ENCODE assay signal across 11 cellular contexts in genomic region chr5:150036513-150036912, GRCh38. TPM values are rescaled to one million over a fixed set of nuclear protein-coding genes. Genes with fewer than 3 reads are reported as not detected.
DNase-seq lines count a peak whose midpoint lies in the region; ATAC-seq and TF ChIP-seq lines count a peak whose summit lies in the region.
"Had no signal": no experiment of that assay in that cellular context is flagged by ENCODE, and none has a peak within 500 bp of the region (broad histone marks: within the 10 kb centered on the region; RNA-seq: fewer than 3 reads in every experiment).

No MANE protein-coding gene starts in this region.

- H3K36me3 ChIP-seq in upper lobe of right lung: peaks cover 100% of the 10 kb centered on the region
- H3K36me3 ChIP-seq: ovary had no signal

- no peaks in the 10 kb centered on the region for H3K9me3 Mint-ChIP-seq in HFFc6

- peaks cover 67% of the 10 kb centered on the region for H3K36me3 Mint-ChIP-seq in HFFc6 (ENCODE audit: low read depth)

- no peak overlapping the region for H3K27ac ChIP-seq in right cardiac atrium (ENCODE audit: low read length)
- H3K27ac ChIP-seq in upper lobe of right lung: no peak overlapping the region
- H3K27ac ChIP-seq: colonic mucosa, ovary had no signal

- DNase-seq in HFFc6: peak; percentile 99
- peak; percentile 92 for DNase-seq in astrocyte of the cerebellum (ENCODE audit: low read depth)
- DNase-seq in right cardiac atrium: peak; percentile 64 to 69 (median 69)
- no peak for DNase-seq in upper lobe of right lung
- no peak for DNase-seq in NCI-H187 (lab: John Stamatoyannopoulos, UW)
- no peak for DNase-seq in NCI-H524 (lab: John Stamatoyannopoulos, UW)
- DNase-seq: colonic mucosa, NCI-H69, ovary had no signal

- H3K4me1 ChIP-seq in right cardiac atrium (ENCODE audit: control insufficient read depth, insufficient read depth, low read length) (no peaks in the 10 kb centered on the region), upper lobe of right lung (no peaks in the 10 kb centered on the region)
- H3K4me1 ChIP-seq: colonic mucosa had no signal

- ATAC-seq in right cardiac atrium (peak; percentile 87 to 88), upper lobe of right lung (peak; percentile 24), GM21526 (IDR thresholded peaks at IDR 0.05; ENCODE audit: low FRiP score, unreplicated experiment) (no peak)

- H3K9me3 ChIP-seq in right cardiac atrium (ENCODE audit: control insufficient read depth, low read length) (no peaks in the 10 kb centered on the region), upper lobe of right lung (no peaks in the 10 kb centered on the region)
- H3K9me3 ChIP-seq: colonic mucosa, ovary had no signal

- no peak for TF ChIP-seq CTCF in HFFc6 (IDR thresholded peaks at IDR 0.05)
- no peak for TF ChIP-seq CTCF in astrocyte of the cerebellum (IDR thresholded peaks at IDR 0.05; ENCODE audit: low read depth, low read length, missing control alignments)
- TF ChIP-seq CTCF in upper lobe of right lung (IDR thresholded peaks at IDR 0.05): no peak

- H3K27ac Mint-ChIP-seq in HFFc6: peak overlapping the region; percentile 91

- WGBS in right cardiac atrium: 43% methylated on average over 9 of the region's 9 CpGs

- peaks cover 2% of the 10 kb centered on the region; the same call in 1 of the 2 replicates for H3K27me3 Mint-ChIP-seq in HFFc6 (ENCODE audit: insufficient read depth)

- H3K4me1 Mint-ChIP-seq in HFFc6 (ENCODE audit: low read depth): peaks cover 67% of the 10 kb centered on the region

- intact Hi-C loops in right cardiac atrium (cut with DNase I) (loop anchor here in 1 of 4 donors (10.0 kb wide), 1 partner anchor 188 kb away; no protein-coding TSS in a partner anchor), upper lobe of right lung (cut with DNase I) (no loop called here)

- no peaks in the 10 kb centered on the region for H3K27me3 ChIP-seq in right cardiac atrium (ENCODE audit: control insufficient read depth, insufficient read depth)
- no peaks in the 10 kb centered on the region for H3K27me3 ChIP-seq in upper lobe of right lung
- H3K27me3 ChIP-seq: colonic mucosa, ovary had no signal

- peak overlapping the region; percentile 73 for H3K4me3 Mint-ChIP-seq in HFFc6

- H3K4me3 ChIP-seq in astrocyte of the cerebellum (ENCODE audit: low read depth, low read length) (no peak overlapping the region), right cardiac atrium (ENCODE audit: low read length) (no peak overlapping the region), upper lobe of right lung (no peak overlapping the region)
- H3K4me3 ChIP-seq: colonic mucosa, ovary had no signal

- in situ Hi-C loops in astrocyte of the cerebellum (cut with HindIII; ENCODE audit: low sequenced_read_pairs): no loop called here

RNA-seq across cellular contexts. Expression of gene HMGXB3, which starts 36.0 kb away (rescaled TPM):
- 10 to 100 TPM; 38.2 to 42.5 (median 40.5) TPM for total RNA-seq in HFFc6 (2021; fragmentation: NEBNext Ultra II Directional; extraction: Animal tissue kit (Norgen Biotek cat#: 25700))
- total RNA-seq in right cardiac atrium (10 to 100 TPM; 14.2 to 19.6 (median 14.9) TPM), upper lobe of right lung (33.7 TPM)
- polyA plus RNA-seq in right cardiac atrium: 9.3 TPM

RNA-seq across cellular contexts. Expression of gene TIGD6, which starts 36.1 kb away (rescaled TPM):
- 1 to 10 TPM; 6.6 to 7.5 (median 7.2) TPM for total RNA-seq in HFFc6 (2021; fragmentation: NEBNext Ultra II Directional; extraction: Animal tissue kit (Norgen Biotek cat#: 25700))
- total RNA-seq in right cardiac atrium (1 to 10 TPM; 2.9 to 3.2 (median 3.2) TPM), upper lobe of right lung (4.0 TPM)
- polyA plus RNA-seq in right cardiac atrium: 3.2 TPM

RNA-seq across cellular contexts. Expression of gene CSF1R, which starts 49.8 kb away (rescaled TPM):
- 1 to 10 TPM in 2 of 6 experiments, under 1 TPM in 4; 0.26 to 1.5 (median 0.78) TPM for total RNA-seq in HFFc6 (2021; fragmentation: NEBNext Ultra II Directional; extraction: Animal tissue kit (Norgen Biotek cat#: 25700))
- total RNA-seq in right cardiac atrium: 10 to 100 TPM; 16.5 to 31.6 (median 24.8) TPM
- polyA plus RNA-seq in right cardiac atrium: 4.5 TPM
- total RNA-seq in upper lobe of right lung: 48.7 TPM
- total RNA-seq: T-helper 2 cell treated with Interferon-gamma antibody and Interleukin-4, amounts not matched to agents 100 ng/mL and 5 ng/mL, for 36 hours had no signal

Comparison
In these comparisons a context has a peak if more than half of its experiments do, and no peak if none do; other contexts are left out.
1. DNase-seq: peak in HFFc6 (single experiment), astrocyte of the cerebellum (single experiment) and right cardiac atrium (3 of 3); none in upper lobe of right lung (single experiment), NCI-H187 (0 of 2) and NCI-H524 (0 of 2).
2. RNA of gene CSF1R, which starts 49.8 kb away (total RNA-seq): 48.7 TPM in upper lobe of right lung (single experiment) and 16.5 to 31.6 TPM in right cardiac atrium; 0.26 to 1.5 TPM in HFFc6; every median in the first group is over 4 times any median in the second.